In genomic region chr1:161537068-161537669, GRCh38 we compare ENCODE assay signal across 3 cellular contexts. TPM values are rescaled to one million over a fixed set of nuclear protein-coding genes. Genes with fewer than 3 reads are reported as not detected.
"Had no signal": no experiment of that assay in that cellular context is flagged by ENCODE, and none has a peak within 500 bp of the region (broad histone marks: within the 10 kb centered on the region; RNA-seq: fewer than 3 reads in every experiment).

No MANE protein-coding gene starts in this region.

RNA-seq across cellular contexts. Expression of gene FCGR3A, which starts 12.4 kb away (rescaled TPM):
- total RNA-seq: lung microvascular endothelial cell, osteocyte had no signal
- polyA plus RNA-seq: keratinocyte had no signal

RNA-seq across cellular contexts. Expression of gene HSPA6, which starts 12.8 kb away (rescaled TPM):
- total RNA-seq: osteocyte had no signal

RNA-seq across cellular contexts. Expression of gene FCGR2A, which starts 31.9 kb away (rescaled TPM):
- total RNA-seq: osteocyte had no signal
